8 cellular contexts compared by ENCODE assay signal in genomic region chr12:111599459-111600295, GRCh38. TPM values are rescaled to one million over a fixed set of nuclear protein-coding genes. Genes with fewer than 3 reads are reported as not detected.
DNase-seq lines count a peak whose midpoint lies in the region; ATAC-seq and TF ChIP-seq lines count a peak whose summit lies in the region.

No MANE protein-coding gene starts in this region.

- TF ChIP-seq CTCF in Caco-2 (IDR thresholded peaks at IDR 0.05; ENCODE audit: insufficient read depth in 1 of 2, low read depth in 1 of 2, low read length in 1 of 2, severe bottlenecking in 1 of 2, unreplicated experiment in 1 of 2), result no peak

- intact Hi-C loops in Caco-2 (cut with micrococcal nuclease; ENCODE audit: unreplicated experiment), result loop anchor here (5.0 to 10.0 kb wide), 2 partner anchors 55 to 73 kb away; no protein-coding TSS in a partner anchor

- peak; percentile 69 for ATAC-seq in GM21381 (IDR thresholded peaks at IDR 0.05; ENCODE audit: unreplicated experiment)

- peaks cover 5% of the 10 kb centered on the region for H3K9me3 Mint-ChIP-seq in Caco-2 (ENCODE audit: unreplicated experiment)

- DNase-seq in Caco-2 (peak; percentile 96), HUDEP-2 (lab: John Stamatoyannopoulos, UW; ENCODE audit: unreplicated experiment in 76 of 76) (peak; percentile 14 to 92 (median 84)), NT2/D1 (ENCODE audit: low read depth, low spot score) (peak; percentile 90), activated T-cell treated with anti-CD3 and anti-CD28 coated beads for 1 hour (ENCODE audit: low read depth) (peak; percentile 78), epidermal melanocyte (ENCODE audit: insufficient read length, low spot score) (peak; percentile 84), midbrain (lab: John Stamatoyannopoulos, UW) (peak; percentile 80)
- DNase-seq in stimulated activated CD8-positive, alpha-beta memory T cell treated with anti-CD3 and anti-CD28 coated beads, Interleukin-15, amount 100 ng/mL, for 4 hours (ENCODE audit: low read depth in 2 of 2), result peak; percentile 78 to 80

- POLR2A ChIA-PET in Caco-2 (lab: Charles Lee), result no interaction called here

- peaks cover 26% of the 10 kb centered on the region for H3K36me3 Mint-ChIP-seq in Caco-2 (ENCODE audit: insufficient read depth, unreplicated experiment)

- TSS peak; percentile 85 for BruUV-seq in Caco-2 (replicated peaks; lab: Mats Ljungman, UMichigan)

- H3K4me3 ChIP-seq in Caco-2 (ENCODE audit: low read depth, low read length) (peak overlapping the region; percentile 96), NT2/D1 (ENCODE audit: insufficient read length, low read depth) (peak overlapping the region; percentile 99)

- no peaks in the 10 kb centered on the region for H3K27me3 Mint-ChIP-seq in Caco-2 (ENCODE audit: insufficient read depth, unreplicated experiment)

- H3K27ac Mint-ChIP-seq in Caco-2 (ENCODE audit: unreplicated experiment), result peak overlapping the region; percentile 85

- peak overlapping the region; percentile 89 for H3K4me3 Mint-ChIP-seq in Caco-2 (ENCODE audit: unreplicated experiment)

- CTCF ChIA-PET in Caco-2 (lab: Charles Lee), result no interaction called here

- peak overlapping the region; percentile 94 for H3K9ac ChIP-seq in NT2/D1 (ENCODE audit: insufficient read length, low read depth)

- peaks cover 18% of the 10 kb centered on the region for H3K4me1 ChIP-seq in Caco-2
- no peaks in the 10 kb centered on the region for H3K4me1 ChIP-seq in NT2/D1 (ENCODE audit: insufficient read depth, insufficient read length)

- H3K4me1 Mint-ChIP-seq in Caco-2 (ENCODE audit: low read depth, unreplicated experiment), result no peaks in the 10 kb centered on the region

- H3K36me3 ChIP-seq in Caco-2 (ENCODE audit: control insufficient read depth, insufficient read depth, low read length) (no peaks in the 10 kb centered on the region), NT2/D1 (ENCODE audit: insufficient read depth, insufficient read length, low read length) (peaks cover 4% of the 10 kb centered on the region)

- H3K9me3 ChIP-seq in Caco-2 (no peaks in the 10 kb centered on the region), NT2/D1 (ENCODE audit: insufficient read depth, low read length) (no peaks in the 10 kb centered on the region)

- H3K27me3 ChIP-seq in Caco-2 (replicated peaks; ENCODE audit: control insufficient read depth, insufficient read depth, low read length), result no peaks in the 10 kb centered on the region
- H3K27me3 ChIP-seq in NT2/D1 (ENCODE audit: insufficient read depth, insufficient read length), result no peaks in the 10 kb centered on the region

RNA-seq across cellular contexts. Expression of gene ATXN2, which starts 0.6 kb away (rescaled TPM):
- 78.5 and 79.2 TPM in 2 replicates for total RNA-seq in Caco-2 (2022)

Comparison
In these comparisons a context has a peak if more than half of its experiments do, and no peak if none do; other contexts are left out.
1. Peak in every context shown above with its lines: DNase-seq, ATAC-seq and H3K4me3 ChIP-seq.